19 cellular contexts compared by ENCODE assay signal in the genomic region with DNA sequence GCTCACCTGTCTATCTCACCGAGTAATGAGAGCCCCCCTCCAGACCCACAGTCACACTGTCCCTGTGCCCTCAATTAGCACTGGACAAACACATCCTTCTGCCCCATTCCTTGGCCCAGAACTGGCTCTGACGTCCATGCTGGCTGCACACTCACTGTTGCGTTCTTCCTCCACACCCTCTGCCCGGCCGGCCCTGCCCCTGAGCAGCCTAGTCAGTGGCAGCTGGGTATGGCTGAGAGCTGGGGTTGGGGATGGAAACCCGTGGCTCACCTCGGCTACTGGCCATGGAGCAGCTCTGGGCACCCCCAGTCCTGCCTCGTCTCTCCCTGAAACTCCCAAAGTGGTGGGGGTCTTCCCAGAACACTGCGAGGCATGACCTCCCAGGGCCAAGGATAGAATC. TPM values are rescaled to one million over a fixed set of nuclear protein-coding genes. Genes with fewer than 3 reads are reported as not detected.
A peak's percentile ranks its signal among the peaks of the same experiment; 100 is the strongest.
DNase-seq lines count a peak whose midpoint lies in the region; ATAC-seq, FAIRE-seq and TF ChIP-seq lines count a peak whose summit lies in the region.
"Had no signal": no experiment of that assay in that cellular context is flagged by ENCODE, and none has a peak within 500 bp of the region (broad histone marks: within the 10 kb centered on the region; RNA-seq: fewer than 3 reads in every experiment).

No MANE protein-coding gene starts in this region.

- H3K9ac ChIP-seq in Loucy (ENCODE audit: low read depth, low read length, poor library complexity, severe bottlenecking) (no peak overlapping the region), GM12878 (ENCODE audit: control insufficient read depth, insufficient read depth, low read length) (no peak overlapping the region), neural progenitor cell (no peak overlapping the region)

- no peak overlapping the region for H3K4me3 Mint-ChIP-seq in neural progenitor cell
- H3K4me3 Mint-ChIP-seq: CD4-positive, alpha-beta memory T cell; HFFc6 had no signal

- no peaks in the 10 kb centered on the region for H3K4me1 Mint-ChIP-seq in neural progenitor cell

- TF ChIP-seq RAD21 in GM12878 (IDR thresholded peaks at IDR 0.05; ENCODE audit: insufficient read depth, low read depth, low read length), result no peak

- H3K79me2 ChIP-seq in Loucy (ENCODE audit: insufficient read depth, low read length) (no peaks in the 10 kb centered on the region), GM12878 (ENCODE audit: control insufficient read depth, insufficient read depth, low read length) (no peaks in the 10 kb centered on the region), neural progenitor cell (ENCODE audit: low read depth) (no peaks in the 10 kb centered on the region)

- no peak for TF ChIP-seq EP300 in GM12878 (IDR thresholded peaks at IDR 0.05; ENCODE audit: borderline replicate concordance in 1 of 2, control insufficient read depth in 1 of 2, low read depth in 2 of 2, low read length in 2 of 2)

- H3F3A ChIP-seq in Loucy (ENCODE audit: low read depth), result no peaks in the 10 kb centered on the region
- no peaks in the 10 kb centered on the region for H3F3A ChIP-seq in neural progenitor cell (ENCODE audit: low read depth)

- TF ChIP-seq CTCF in Loucy (conservative IDR thresholded peaks at IDR 0.05; ENCODE audit: low read length) (no peak), GM12878 (IDR thresholded peaks at IDR 0.05 in 2 of 3, conservative IDR thresholded peaks at IDR 0.05 in 1 of 3; ENCODE audit: control insufficient read depth in 2 of 3, extremely low read depth in 1 of 3, insufficient read depth in 1 of 3, low read depth in 3 of 3, low read length in 3 of 3) (no peak), lower lobe of right lung (IDR thresholded peaks at IDR 0.05) (no peak), gastrocnemius medialis (IDR thresholded peaks at IDR 0.05 in 4 of 5, conservative IDR thresholded peaks at IDR 0.05 in 1 of 5) (no peak), neural progenitor cell (IDR thresholded peaks at IDR 0.05) (no peak)

- H3K27me3 Mint-ChIP-seq in neural progenitor cell (ENCODE audit: insufficient read depth, low read depth), result peaks cover 2% of the 10 kb centered on the region
- H3K27me3 Mint-ChIP-seq: CD4-positive, alpha-beta memory T cell had no signal

- FAIRE-seq in GM12878 (lab: Jason Lieb, UNC), result no peak
- FAIRE-seq: A549, GM12891 had no signal

- no TSS peak for BruUV-seq in GM12878 (replicated peaks; lab: Mats Ljungman, UMichigan)

- RAD21 ChIA-PET in GM12878 (lab: Charles Lee; ENCODE audit: unreplicated experiment), result no interaction called here

- H3K9me3 ChIP-seq in Loucy (ENCODE audit: insufficient read depth, low read depth, low read length) (no peaks in the 10 kb centered on the region), GM12878 (replicated peaks; ENCODE audit: control insufficient read depth, insufficient read depth, low read length) (no peaks in the 10 kb centered on the region), lower lobe of right lung (no peaks in the 10 kb centered on the region), gastrocnemius medialis (no peaks in the 10 kb centered on the region), neural progenitor cell (ENCODE audit: low read depth) (no peaks in the 10 kb centered on the region)
- H3K9me3 ChIP-seq: A549, BE2C had no signal

- no peaks in the 10 kb centered on the region for H3K27me3 ChIP-seq in Loucy (ENCODE audit: insufficient read depth, low read length, poor library complexity, severe bottlenecking)
- H3K27me3 ChIP-seq in GM12878 (replicated peaks in 1 of 2; ENCODE audit: control insufficient read depth in 2 of 2, insufficient read depth in 2 of 2, low read length in 1 of 2), result no peaks in the 10 kb centered on the region
- no peaks in the 10 kb centered on the region for H3K27me3 ChIP-seq in lower lobe of right lung (ENCODE audit: low read depth)
- no peaks in the 10 kb centered on the region for H3K27me3 ChIP-seq in gastrocnemius medialis
- H3K27me3 ChIP-seq in neural progenitor cell, result no peaks in the 10 kb centered on the region
- H3K27me3 ChIP-seq: BE2C had no signal

- peaks cover 2% of the 10 kb centered on the region for H3K36me3 Mint-ChIP-seq in neural progenitor cell

- H3K27ac ChIP-seq in GM12878 (ENCODE audit: control insufficient read depth, insufficient read depth) (no peak overlapping the region), lower lobe of right lung (no peak overlapping the region), gastrocnemius medialis (peak overlapping the region; percentile 44 to 61 (median 48)), neural progenitor cell (no peak overlapping the region)
- H3K27ac ChIP-seq: A549, C4-2B had no signal

- H2AFZ ChIP-seq in Loucy (ENCODE audit: low read length), result no peak overlapping the region
- no peak overlapping the region for H2AFZ ChIP-seq in GM12878 (ENCODE audit: control insufficient read depth, low read depth, low read length)
- H2AFZ ChIP-seq in neural progenitor cell (replicated peaks), result no peak overlapping the region

- H3K4me3 ChIP-seq in Loucy (ENCODE audit: low read length, poor library complexity, severe bottlenecking) (no peak overlapping the region), GM12878 (no peak overlapping the region), lower lobe of right lung (no peak overlapping the region), gastrocnemius medialis (no peak overlapping the region), neural progenitor cell (no peak overlapping the region)
- H3K4me3 ChIP-seq: A549 had no signal

- H4K20me1 ChIP-seq in Loucy (ENCODE audit: insufficient read depth, low read length, poor library complexity, severe bottlenecking), result no peaks in the 10 kb centered on the region
- no peaks in the 10 kb centered on the region for H4K20me1 ChIP-seq in GM12878 (ENCODE audit: control insufficient read depth, insufficient read depth)
- peaks cover 5% of the 10 kb centered on the region for H4K20me1 ChIP-seq in neural progenitor cell (ENCODE audit: low read depth)

- H3K36me3 ChIP-seq in Loucy (ENCODE audit: insufficient read depth, low read length), result no peaks in the 10 kb centered on the region
- H3K36me3 ChIP-seq in GM12878 (ENCODE audit: control insufficient read depth in 2 of 2, insufficient read depth in 2 of 2, low read length in 1 of 2), result peaks cover 0 to 6% of the 10 kb centered on the region in 2 experiments; a peak in 2 of 4 replicates
- H3K36me3 ChIP-seq in lower lobe of right lung, result peaks cover 32% of the 10 kb centered on the region
- H3K36me3 ChIP-seq in gastrocnemius medialis, result no peaks in the 10 kb centered on the region
- H3K36me3 ChIP-seq in neural progenitor cell, result no peaks in the 10 kb centered on the region
- H3K36me3 ChIP-seq: BE2C had no signal

- CTCF ChIA-PET in GM12878 (lab: Yijun Ruan, JAX), result interaction anchor here (1.6 kb wide), 1 partner anchor 12 kb away, joined by 16 read pairs; no protein-coding TSS in a partner anchor

- 74% methylated on average over 9 of the region's 9 CpGs for WGBS in GM12878 (ENCODE audit: insufficient coverage, insufficient replicate concordance, low lambda C conversion rate, missing lambda C conversion rate)

- DNase-seq in GM12878 (ENCODE audit: low read depth, low spot score), result no peak
- peak; percentile 25 for DNase-seq in lower lobe of right lung
- peak; percentile 52 to 74 for DNase-seq in gastrocnemius medialis
- no peak for DNase-seq in NCI-H82 (lab: John Stamatoyannopoulos, UW)
- no peak for DNase-seq in neural progenitor cell (ENCODE audit: low spot score)
- DNase-seq: BE2C; CD4-positive, alpha-beta memory T cell; DMS79; HCEC 1CT; HFFc6 had no signal

- H3K4me1 ChIP-seq in Loucy (ENCODE audit: insufficient read depth, low read length, poor library complexity, severe bottlenecking) (peaks cover 9% of the 10 kb centered on the region), GM12878 (ENCODE audit: control insufficient read depth, insufficient read depth, low read length) (no peaks in the 10 kb centered on the region), lower lobe of right lung (peaks cover 5% of the 10 kb centered on the region), gastrocnemius medialis (peaks cover 25 to 27% of the 10 kb centered on the region in 2 donors), neural progenitor cell (no peaks in the 10 kb centered on the region)
- H3K4me1 ChIP-seq: A549, BE2C had no signal

- in situ Hi-C loops in GM12878 (cut with MboI), result no loop called here
- in situ Hi-C loops in gastrocnemius medialis (cut with MboI; ENCODE audit: low sequenced_read_pairs in 4 of 4), result no loop called here

- SMC1A ChIA-PET in GM12878 (lab: Charles Lee; ENCODE audit: uncharacterized antibody, unreplicated experiment), result interaction anchor here (0.6 to 1.2 kb wide), 2 partner anchors 8 to 488 kb away, joined by 3 to 4 read pairs; partner anchors contain the start of gene MPV17

- peak overlapping the region; percentile 20 for H3K4me2 ChIP-seq in Loucy (ENCODE audit: low read depth, low read length, poor library complexity, severe bottlenecking)
- no peak overlapping the region for H3K4me2 ChIP-seq in GM12878 (ENCODE audit: control insufficient read depth, insufficient read depth)
- H3K4me2 ChIP-seq in neural progenitor cell, result no peak overlapping the region
- H3K4me2 ChIP-seq: A549 had no signal

- TF ChIP-seq POLR2A in GM12878 (IDR thresholded peaks at IDR 0.05; ENCODE audit: low read depth, low read length), result 0 out of 2 replicates have a peak, but pooled peaks have one; percentile 29
- peak in 1 of 2 donors; percentile 11 for TF ChIP-seq POLR2A in gastrocnemius medialis (IDR thresholded peaks at IDR 0.05)

- ATAC-seq in GM12878 (no peak), lower lobe of right lung (no peak), gastrocnemius medialis (peak; percentile 19 to 43), GM19351 (IDR thresholded peaks at IDR 0.05; ENCODE audit: unreplicated experiment) (no peak)
- ATAC-seq: A549 had no signal

- H3K27ac Mint-ChIP-seq in neural progenitor cell, result no peak overlapping the region
- H3K27ac Mint-ChIP-seq: HFFc6 had no signal

- POLR2A ChIA-PET in GM12878 (lab: Charles Lee), result no interaction called here

- no peaks in the 10 kb centered on the region for H3K9me2 ChIP-seq in Loucy (replicated peaks; ENCODE audit: low read depth, low read length)

- H3K9me3 Mint-ChIP-seq in neural progenitor cell, result no peaks in the 10 kb centered on the region
- H3K9me3 Mint-ChIP-seq: CD4-positive, alpha-beta memory T cell; HFFc6 had no signal

- intact Hi-C loops in GM12878 (cut with micrococcal nuclease; ENCODE audit: unreplicated experiment), result no loop called here
- intact Hi-C loops in lower lobe of right lung (cut with DNase I), result no loop called here
- intact Hi-C loops in gastrocnemius medialis (cut with DNase I; ENCODE audit: low total_unique reads), result loop anchor here (2.0 kb wide), 1 partner anchor 18 kb away; no protein-coding TSS in a partner anchor

RNA-seq across cellular contexts. Expression of gene UCN, which starts 6.5 kb away (rescaled TPM):
- 2.3 and 3.1 TPM in 2 replicates for total RNA-seq in GM12878 (2013; cell fraction: nucleolus; rRNA removed)
- total RNA-seq in GM12878 (2014; rRNA removed), result 1.6 and 2.2 TPM in 2 replicates
- total RNA-seq in GM12878 (2014; rRNA removed; fragmentation: Illumina TruSeq; extraction: Trizol), result 0.45 TPM in 1 of 2 replicates, not detected in the other
- total RNA-seq in GM12878 (2021), result 1.1 and 2.0 TPM in 2 replicates
- polyA plus RNA-seq in GM12878 (2011; ENCODE audit: low read depth), result 0.50 TPM
- polyA plus RNA-seq in GM12878 (2011; rRNA removed), result 0.43 TPM in 1 of 2 replicates, not detected in the other
- 0.51 and 1.1 TPM in 2 replicates for polyA plus RNA-seq in GM12878 (2011; cell fraction: cytosol; rRNA removed)
- 4.3 and 4.4 TPM in 2 replicates for polyA plus RNA-seq in GM12878 (2011; cell fraction: nucleus; rRNA removed)
- polyA plus RNA-seq in GM12878 (2012), result 1.8 and 2.1 TPM in 2 replicates
- polyA plus RNA-seq in GM12878 (2014; fragmentation: Illumina TruSeq; extraction: Trizol), result not detected in 2 replicates
- polyA plus RNA-seq in GM12878 (2014; fragmentation: Nextera tagmentation; extraction: Ambion mirVana), result under 1 TPM; 0.10 to 0.26 TPM
- 2.6 and 2.8 TPM in 2 replicates for polyA plus RNA-seq in GM12878 (2014; rRNA removed)
- 1 to 10 TPM; 2.7 to 3.8 TPM for polyA plus RNA-seq in GM12878 (2016; fragmentation: Nextera tagmentation; extraction: Ambion mirVana)
- polyA minus RNA-seq in GM12878 (2011; rRNA and poly(A)+ RNA removed), result 0.77 TPM in 1 of 2 replicates, not detected in the other
- polyA minus RNA-seq in GM12878 (2011; cell fraction: cytosol; rRNA and poly(A)+ RNA removed), result not detected in 2 replicates
- 0.77 TPM in 1 of 2 replicates, not detected in the other for polyA minus RNA-seq in GM12878 (2011; cell fraction: nucleus; rRNA and poly(A)+ RNA removed)
- 4.0 TPM for total RNA-seq in lower lobe of right lung
- total RNA-seq in gastrocnemius medialis, result not detected
- 0.56 and 1.2 TPM in 2 replicates for total RNA-seq in neural progenitor cell (ENCODE audit: low replicate concordance)
- total RNA-seq: G401, H4 had no signal

RNA-seq across cellular contexts. Expression of gene MPV17, which starts 8.2 kb away (rescaled TPM):
- total RNA-seq in GM12878 (2013; cell fraction: nucleolus; rRNA removed), result 247 and 260 TPM in 2 replicates
- 95.3 and 98.9 TPM in 2 replicates for total RNA-seq in GM12878 (2014; rRNA removed)
- 73.0 and 75.3 TPM in 2 replicates for total RNA-seq in GM12878 (2014; rRNA removed; fragmentation: Illumina TruSeq; extraction: Trizol)
- total RNA-seq in GM12878 (2021), result 63.3 and 63.4 TPM in 2 replicates
- 77.6 TPM for polyA plus RNA-seq in GM12878 (2011; ENCODE audit: low read depth)
- 103 and 126 TPM in 2 replicates for polyA plus RNA-seq in GM12878 (2011; rRNA removed)
- 138 and 196 TPM in 2 replicates for polyA plus RNA-seq in GM12878 (2011; cell fraction: cytosol; rRNA removed)
- polyA plus RNA-seq in GM12878 (2011; cell fraction: nucleus; rRNA removed), result 165 and 207 TPM in 2 replicates
- polyA plus RNA-seq in GM12878 (2012), result 96.3 and 105 TPM in 2 replicates
- 116 and 123 TPM in 2 replicates for polyA plus RNA-seq in GM12878 (2014; fragmentation: Illumina TruSeq; extraction: Trizol)
- polyA plus RNA-seq in GM12878 (2014; fragmentation: Nextera tagmentation; extraction: Ambion mirVana), result 10 to 100 TPM; 67.6 to 69.8 TPM
- polyA plus RNA-seq in GM12878 (2014; rRNA removed), result 77.3 and 82.7 TPM in 2 replicates
- 100 to 1,000 TPM; 116 to 143 TPM for polyA plus RNA-seq in GM12878 (2016; fragmentation: Nextera tagmentation; extraction: Ambion mirVana)
- 121 and 122 TPM in 2 replicates for polyA minus RNA-seq in GM12878 (2011; rRNA and poly(A)+ RNA removed)
- 24.7 and 44.6 TPM in 2 replicates for polyA minus RNA-seq in GM12878 (2011; cell fraction: cytosol; rRNA and poly(A)+ RNA removed)
- 45.1 and 67.0 TPM in 2 replicates for polyA minus RNA-seq in GM12878 (2011; cell fraction: nucleus; rRNA and poly(A)+ RNA removed)
- 79.2 TPM for total RNA-seq in lower lobe of right lung
- 10 to 100 TPM in 3 of 4 donors, 1 to 10 TPM in 1; 9.9 to 16.0 (median 11.5) TPM for total RNA-seq in gastrocnemius medialis
- total RNA-seq in neural progenitor cell (ENCODE audit: low replicate concordance), result 71.4 and 78.0 TPM in 2 replicates

RNA-seq across cellular contexts. Expression of gene TRIM54, which starts 32.5 kb away (rescaled TPM):
- not detected in 2 replicates for total RNA-seq in GM12878 (2013; cell fraction: nucleolus; rRNA removed)
- not detected in 2 replicates for total RNA-seq in GM12878 (2014; rRNA removed)
- not detected in 2 replicates for total RNA-seq in GM12878 (2014; rRNA removed; fragmentation: Illumina TruSeq; extraction: Trizol)
- not detected in 2 replicates for total RNA-seq in GM12878 (2021)
- polyA plus RNA-seq in GM12878 (2011; ENCODE audit: low read depth), result not detected
- not detected in 2 replicates for polyA plus RNA-seq in GM12878 (2011; rRNA removed)
- not detected in 2 replicates for polyA plus RNA-seq in GM12878 (2011; cell fraction: cytosol; rRNA removed)
- polyA plus RNA-seq in GM12878 (2011; cell fraction: nucleus; rRNA removed), result 0.07 TPM in 1 of 2 replicates, not detected in the other
- polyA plus RNA-seq in GM12878 (2012), result not detected in 2 replicates
- 0.03 TPM in 1 of 2 replicates, not detected in the other for polyA plus RNA-seq in GM12878 (2014; fragmentation: Illumina TruSeq; extraction: Trizol)
- polyA plus RNA-seq in GM12878 (2014; fragmentation: Nextera tagmentation; extraction: Ambion mirVana), result not detected
- polyA plus RNA-seq in GM12878 (2014; rRNA removed), result 0.08 TPM in 1 of 2 replicates, not detected in the other
- polyA plus RNA-seq in GM12878 (2016; fragmentation: Nextera tagmentation; extraction: Ambion mirVana), result not detected
- not detected in 2 replicates for polyA minus RNA-seq in GM12878 (2011; rRNA and poly(A)+ RNA removed)
- not detected in 2 replicates for polyA minus RNA-seq in GM12878 (2011; cell fraction: cytosol; rRNA and poly(A)+ RNA removed)
- polyA minus RNA-seq in GM12878 (2011; cell fraction: nucleus; rRNA and poly(A)+ RNA removed), result not detected in 2 replicates
- total RNA-seq in lower lobe of right lung, result not detected
- 100 to 1,000 TPM; 219 to 554 (median 427) TPM for total RNA-seq in gastrocnemius medialis
- total RNA-seq in neural progenitor cell (ENCODE audit: low replicate concordance), result 0.12 TPM in 1 of 2 replicates, not detected in the other
- total RNA-seq: G401, HFFc6 had no signal
- polyA plus RNA-seq: CD4-positive, alpha-beta memory T cell had no signal

RNA-seq across cellular contexts. Expression of gene DNAJC5G, which starts 39.5 kb away (rescaled TPM):
- not detected in 2 replicates for total RNA-seq in GM12878 (2013; cell fraction: nucleolus; rRNA removed)
- not detected in 2 replicates for total RNA-seq in GM12878 (2014; rRNA removed)
- not detected in 2 replicates for total RNA-seq in GM12878 (2014; rRNA removed; fragmentation: Illumina TruSeq; extraction: Trizol)
- total RNA-seq in GM12878 (2021), result not detected in 2 replicates
- polyA plus RNA-seq in GM12878 (2011; ENCODE audit: low read depth), result not detected
- not detected in 2 replicates for polyA plus RNA-seq in GM12878 (2011; rRNA removed)
- polyA plus RNA-seq in GM12878 (2011; cell fraction: cytosol; rRNA removed), result not detected in 2 replicates
- 0.07 TPM in 1 of 2 replicates, not detected in the other for polyA plus RNA-seq in GM12878 (2011; cell fraction: nucleus; rRNA removed)
- 0.23 TPM in 1 of 2 replicates, not detected in the other for polyA plus RNA-seq in GM12878 (2012)
- not detected in 2 replicates for polyA plus RNA-seq in GM12878 (2014; fragmentation: Illumina TruSeq; extraction: Trizol)
- polyA plus RNA-seq in GM12878 (2014; fragmentation: Nextera tagmentation; extraction: Ambion mirVana), result not detected
- polyA plus RNA-seq in GM12878 (2014; rRNA removed), result not detected in 2 replicates
- polyA plus RNA-seq in GM12878 (2016; fragmentation: Nextera tagmentation; extraction: Ambion mirVana), result not detected
- not detected in 2 replicates for polyA minus RNA-seq in GM12878 (2011; rRNA and poly(A)+ RNA removed)
- not detected in 2 replicates for polyA minus RNA-seq in GM12878 (2011; cell fraction: cytosol; rRNA and poly(A)+ RNA removed)
- polyA minus RNA-seq in GM12878 (2011; cell fraction: nucleus; rRNA and poly(A)+ RNA removed), result not detected in 2 replicates
- total RNA-seq in lower lobe of right lung, result not detected
- not detected for total RNA-seq in gastrocnemius medialis
- total RNA-seq in neural progenitor cell (ENCODE audit: low replicate concordance), result not detected in 2 replicates
- total RNA-seq: CD4-positive, alpha-beta memory T cell; G401; H4; HFFc6; HT1080 had no signal
- polyA plus RNA-seq: A549; AG04450; CD4-positive, alpha-beta memory T cell had no signal

RNA-seq across cellular contexts. Expression of gene GTF3C2, which starts 41.9 kb away (rescaled TPM):
- total RNA-seq in GM12878 (2013; cell fraction: nucleolus; rRNA removed), result 95.9 and 119 TPM in 2 replicates
- total RNA-seq in GM12878 (2014; rRNA removed) (75.7 and 79.5 TPM in 2 replicates), GM12878 (2014; rRNA removed; fragmentation: Illumina TruSeq; extraction: Trizol) (62.4 and 65.4 TPM in 2 replicates), GM12878 (2021) (91.7 and 95.2 TPM in 2 replicates), lower lobe of right lung (56.4 TPM), gastrocnemius medialis (10 to 100 TPM; 25.3 to 45.6 (median 40.5) TPM), neural progenitor cell (ENCODE audit: low replicate concordance) (57.3 and 73.9 TPM in 2 replicates)
- polyA plus RNA-seq in GM12878 (2011; ENCODE audit: low read depth), result 34.8 TPM
- polyA plus RNA-seq in GM12878 (2011; rRNA removed) (86.0 and 105 TPM in 2 replicates), GM12878 (2014; fragmentation: Illumina TruSeq; extraction: Trizol) (80.9 and 85.8 TPM in 2 replicates), GM12878 (2014; fragmentation: Nextera tagmentation; extraction: Ambion mirVana) (10 to 100 TPM; 45.9 to 59.0 TPM), GM12878 (2014; rRNA removed) (64.3 and 69.3 TPM in 2 replicates), GM12878 (2016; fragmentation: Nextera tagmentation; extraction: Ambion mirVana) (10 to 100 TPM; 84.9 to 98.7 TPM)
- 81.6 and 97.8 TPM in 2 replicates for polyA plus RNA-seq in GM12878 (2011; cell fraction: cytosol; rRNA removed)
- 129 and 141 TPM in 2 replicates for polyA plus RNA-seq in GM12878 (2011; cell fraction: nucleus; rRNA removed)
- polyA plus RNA-seq in GM12878 (2012), result 58.4 and 67.2 TPM in 2 replicates
- 69.6 and 92.2 TPM in 2 replicates for polyA minus RNA-seq in GM12878 (2011; rRNA and poly(A)+ RNA removed)
- polyA minus RNA-seq in GM12878 (2011; cell fraction: cytosol; rRNA and poly(A)+ RNA removed), result 28.4 and 31.3 TPM in 2 replicates
- 38.9 and 52.0 TPM in 2 replicates for polyA minus RNA-seq in GM12878 (2011; cell fraction: nucleus; rRNA and poly(A)+ RNA removed)

Comparison
In these comparisons a context has a peak if more than half of its experiments do, and no peak if none do; other contexts are left out.
1. ATAC-seq: peak in gastrocnemius medialis (2 of 2); none in GM12878 (single experiment), lower lobe of right lung (0 of 2) and GM19351 (single experiment).
2. DNase-seq: peak in lower lobe of right lung (single experiment) and gastrocnemius medialis (2 of 2); none in GM12878 (single experiment), NCI-H82 (single experiment) and neural progenitor cell (single experiment).
3. H3K27ac ChIP-seq: peak in gastrocnemius medialis (4 of 4); none in GM12878 (single experiment), lower lobe of right lung (single experiment) and neural progenitor cell (single experiment).
4. RNA of gene TRIM54, which starts 32.5 kb away (total RNA-seq): 219 to 554 TPM in gastrocnemius medialis; not detected in lower lobe of right lung (single experiment), 0.12 TPM in neural progenitor cell and not detected in GM12878; every median in the first group is over 100 times any median in the second.